22 cellular contexts compared by ENCODE assay signal in the genomic region with DNA sequence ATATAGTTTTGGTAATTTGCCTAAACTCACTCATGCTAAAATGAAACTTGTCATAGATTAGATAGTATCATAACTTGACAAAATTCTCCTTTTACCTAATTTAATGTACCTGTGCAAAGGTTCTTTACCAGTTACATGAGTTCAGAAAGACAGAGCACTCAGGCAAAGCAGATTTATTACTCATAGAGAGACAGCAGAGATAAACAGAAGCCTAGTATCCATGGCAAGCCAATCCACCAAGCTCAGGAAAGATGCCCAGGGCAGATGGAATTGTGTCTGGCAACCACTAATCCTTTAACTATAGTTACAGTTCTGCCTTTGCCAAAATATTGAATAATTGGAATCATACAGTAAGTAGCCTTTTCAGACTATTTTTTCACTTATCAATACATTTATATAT.
"Had no signal": no experiment of that assay in that cellular context is flagged by ENCODE, and none has a peak within 500 bp of the region (broad histone marks: within the 10 kb centered on the region; RNA-seq: fewer than 3 reads in every experiment).

No MANE protein-coding gene starts in this region.

- H3K9me3 ChIP-seq: MG63, SJSA1 had no signal

- H3K27me3 ChIP-seq: MG63, SJSA1 had no signal

- H3K27ac ChIP-seq: SJSA1, SK-N-MC had no signal

- H3K4me1 ChIP-seq: SJSA1 had no signal

- H3K36me3 ChIP-seq: MG63, SJSA1 had no signal

- ATAC-seq: HepG2 had no signal

- DNase-seq: IMR-90, Karpas-422, KG1, MG63, NCI-H1092, NCI-H1105 treated with DMSO at 0.1 percent for 48 hours, NCI-H1417 treated with DMSO at 0.1 percent for 48 hours, NCI-H146, NCI-H1694 treated with DMSO at 0.1 percent for 48 hours, NCI-H1930, NCI-H2081, NCI-H2107, NCI-H2227 treated with DMSO at 0.1 percent for 48 hours, NCI-H510A treated with DMSO at 0.1 percent for 48 hours, NCI-H69, NCI-H774, Right ventricle myocardium superior, RPMI8226, SIG-M5 had no signal

- H3K4me3 ChIP-seq: MG63, SJSA1, SK-N-MC had no signal
